8 cellular contexts compared by ENCODE assay signal in the genomic region with DNA sequence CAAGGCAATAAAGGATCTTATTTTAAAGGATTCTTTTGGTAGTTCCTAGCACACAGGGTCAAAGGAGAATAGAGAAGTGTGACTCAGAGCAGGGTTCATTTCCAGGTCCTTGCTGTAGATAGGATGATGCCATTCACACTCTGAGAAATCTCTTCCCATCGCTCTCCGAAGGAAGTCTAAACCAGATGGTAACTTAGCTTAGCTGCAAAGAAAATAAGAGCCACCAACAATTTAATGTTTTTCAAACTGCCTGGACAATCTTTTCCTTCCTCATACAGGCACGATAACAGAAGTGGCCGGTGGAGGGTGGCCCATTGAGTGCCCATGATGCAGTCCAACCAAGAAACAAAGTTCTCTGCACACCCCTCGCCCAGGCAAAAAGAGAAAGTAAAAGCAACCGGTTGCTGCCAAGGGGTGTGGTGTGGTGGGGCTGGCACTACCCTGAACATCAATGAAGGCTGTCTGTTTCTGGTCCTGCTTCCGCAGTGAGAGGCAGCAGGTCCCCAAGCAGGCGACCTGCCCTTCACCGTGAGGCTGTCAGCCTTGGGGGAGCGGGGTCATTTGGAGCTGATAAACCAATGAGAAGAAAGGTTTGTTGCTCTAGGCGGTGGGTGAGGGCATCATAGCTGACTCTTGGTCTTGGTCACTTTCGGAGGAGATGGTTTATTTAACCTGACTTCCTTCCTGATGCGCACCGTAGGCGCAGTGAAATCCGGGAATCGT. TPM values are rescaled to one million over a fixed set of nuclear protein-coding genes. Genes with fewer than 3 reads are reported as not detected.
DNase-seq lines count a peak whose midpoint lies in the region; ATAC-seq and TF ChIP-seq lines count a peak whose summit lies in the region.

No MANE protein-coding gene starts in this region.

- CTCF ChIA-PET in AG04449 (lab: Yijun Ruan, JAX): interaction anchor here (0.5 kb wide), 1 partner anchor 31 kb away, joined by 3 read pairs; no protein-coding TSS in a partner anchor

- H3K9me3 ChIP-seq in endodermal cell (ENCODE audit: control insufficient read depth, low read length): no peaks in the 10 kb centered on the region
- no peaks in the 10 kb centered on the region for H3K9me3 ChIP-seq in neural progenitor cell (ENCODE audit: low read depth)
- no peaks in the 10 kb centered on the region for H3K9me3 ChIP-seq in thyroid gland

- peak; percentile 25 for ATAC-seq in GM19025 (IDR thresholded peaks at IDR 0.05; ENCODE audit: low read depth, unreplicated experiment)
- peak; percentile 32 for ATAC-seq in HG03457 (IDR thresholded peaks at IDR 0.05; ENCODE audit: unreplicated experiment)

- no peaks in the 10 kb centered on the region for H3K4me1 ChIP-seq in endodermal cell (ENCODE audit: control insufficient read depth, insufficient read depth, low read length)
- no peaks in the 10 kb centered on the region for H3K4me1 ChIP-seq in neural progenitor cell
- H3K4me1 ChIP-seq in thyroid gland: peaks cover 5 to 19% of the 10 kb centered on the region in 2 donors

- H3K4me3 ChIP-seq in AG04449 (ENCODE audit: low read depth, low read length) (peak overlapping the region; percentile 21), endodermal cell (ENCODE audit: low read length) (no peak overlapping the region), neural progenitor cell (peak overlapping the region; percentile 40), thyroid gland (replicated peaks in 1 of 3) (peak overlapping the region in 2 of 3 donors; percentile 27 to 50)

- no peaks in the 10 kb centered on the region for H4K20me1 ChIP-seq in neural progenitor cell (ENCODE audit: low read depth)

- H3K79me2 ChIP-seq in neural progenitor cell (ENCODE audit: low read depth): no peaks in the 10 kb centered on the region

- peak overlapping the region; percentile 98 for H3K4me3 Mint-ChIP-seq in activated CD4-positive, alpha-beta T cell treated with anti-CD3 and anti-CD28 coated beads, Interleukin-2, amount 10 ng/mL, durations not matched to agents 24 days and 14 days
- peak overlapping the region; percentile 57 for H3K4me3 Mint-ChIP-seq in endodermal cell
- peak overlapping the region; percentile 62 for H3K4me3 Mint-ChIP-seq in neural progenitor cell

- H3F3A ChIP-seq in neural progenitor cell (ENCODE audit: low read depth): no peaks in the 10 kb centered on the region

- H3K9ac ChIP-seq in endodermal cell (ENCODE audit: extremely low read depth, low read length, poor library complexity, severe bottlenecking): no peak overlapping the region
- no peak overlapping the region for H3K9ac ChIP-seq in neural progenitor cell

- POLR2A ChIA-PET in AG04449 (lab: Yijun Ruan, JAX): no interaction called here

- H3K27ac ChIP-seq in endodermal cell (ENCODE audit: low read depth, low read length): no peak overlapping the region
- H3K27ac ChIP-seq in neural progenitor cell: no peak overlapping the region
- H3K27ac ChIP-seq in thyroid gland: peak overlapping the region; percentile 11 to 57 (median 29)

- TF ChIP-seq POLR2A in thyroid gland (IDR thresholded peaks at IDR 0.05): no peak

- H3K36me3 ChIP-seq in endodermal cell (ENCODE audit: control insufficient read depth, insufficient read depth, low read length): no peaks in the 10 kb centered on the region
- no peaks in the 10 kb centered on the region for H3K36me3 ChIP-seq in neural progenitor cell
- H3K36me3 ChIP-seq in thyroid gland: no peaks in the 10 kb centered on the region

- intact Hi-C loops in activated CD4-positive, alpha-beta T cell treated with anti-CD3 and anti-CD28 coated beads, Interleukin-2, amount 10 ng/mL, durations not matched to agents 24 days and 14 days (cut with micrococcal nuclease): loop anchor here (1.0 to 10.0 kb wide), 5 partner anchors 8 to 1341 kb away; a partner anchor contains a TSS
- intact Hi-C loops in thyroid gland (cut with DNase I): no loop called here

- TF ChIP-seq CTCF in AG04449 (IDR thresholded peaks at IDR 0.05; ENCODE audit: insufficient read depth, low read length, missing control alignments) (no peak), endodermal cell (conservative IDR thresholded peaks at IDR 0.05) (no peak), neural progenitor cell (IDR thresholded peaks at IDR 0.05) (no peak), thyroid gland (IDR thresholded peaks at IDR 0.05) (no peak)

- 94 to 97% methylated on average over 11 to 17 of the region's 17 CpGs for WGBS in endodermal cell (ENCODE audit: insufficient coverage in 1 of 2, insufficient read length in 1 of 2), 2 experiments
- 15 to 28% methylated on average over 17 of the region's 17 CpGs for WGBS in thyroid gland, 2 donors

- peaks cover 30% of the 10 kb centered on the region for H3K4me1 Mint-ChIP-seq in activated CD4-positive, alpha-beta T cell treated with anti-CD3 and anti-CD28 coated beads, Interleukin-2, amount 10 ng/mL, durations not matched to agents 24 days and 14 days
- H3K4me1 Mint-ChIP-seq in endodermal cell: no peaks in the 10 kb centered on the region
- peaks cover 10% of the 10 kb centered on the region for H3K4me1 Mint-ChIP-seq in neural progenitor cell

- H3K4me2 ChIP-seq in neural progenitor cell: peak overlapping the region; percentile 76

- H3K27ac Mint-ChIP-seq in activated CD4-positive, alpha-beta T cell treated with anti-CD3 and anti-CD28 coated beads, Interleukin-2, amount 10 ng/mL, durations not matched to agents 24 days and 14 days: peak overlapping the region; percentile 94
- H3K27ac Mint-ChIP-seq in endodermal cell (no peak overlapping the region), neural progenitor cell (no peak overlapping the region)

- DNase-seq in AG04449 (ENCODE audit: low read depth, low spot score): no peak
- peak; percentile 86 for DNase-seq in activated CD4-positive, alpha-beta T cell treated with anti-CD3 and anti-CD28 coated beads, Interleukin-2, amount 10 ng/mL, durations not matched to agents 24 days and 14 days
- DNase-seq in endodermal cell: no peak
- no peak for DNase-seq in neural progenitor cell (ENCODE audit: low spot score)
- peak; percentile 63 to 65 for DNase-seq in thyroid gland
- DNase-seq in COLO668 (lab: John Stamatoyannopoulos, UW; ENCODE audit: unreplicated experiment): no peak

- peaks cover 13% of the 10 kb centered on the region for H3K36me3 Mint-ChIP-seq in activated CD4-positive, alpha-beta T cell treated with anti-CD3 and anti-CD28 coated beads, Interleukin-2, amount 10 ng/mL, durations not matched to agents 24 days and 14 days (ENCODE audit: low read depth)
- no peaks in the 10 kb centered on the region for H3K36me3 Mint-ChIP-seq in endodermal cell (ENCODE audit: low read depth)
- peaks cover 6% of the 10 kb centered on the region for H3K36me3 Mint-ChIP-seq in neural progenitor cell

- no peaks in the 10 kb centered on the region for H3K27me3 Mint-ChIP-seq in activated CD4-positive, alpha-beta T cell treated with anti-CD3 and anti-CD28 coated beads, Interleukin-2, amount 10 ng/mL, durations not matched to agents 24 days and 14 days
- H3K27me3 Mint-ChIP-seq in endodermal cell (ENCODE audit: insufficient read depth) (peaks cover 58% of the 10 kb centered on the region), neural progenitor cell (ENCODE audit: insufficient read depth, low read depth) (peaks cover 25% of the 10 kb centered on the region)

- H3K27me3 ChIP-seq in endodermal cell (ENCODE audit: control insufficient read depth, insufficient read depth, low read length, poor library complexity, severe bottlenecking) (peaks cover 36% of the 10 kb centered on the region), neural progenitor cell (peaks cover 97% of the 10 kb centered on the region), thyroid gland (no peaks in the 10 kb centered on the region)

- H2AFZ ChIP-seq in neural progenitor cell (replicated peaks): peak overlapping the region; percentile 100

- no peaks in the 10 kb centered on the region for H3K9me3 Mint-ChIP-seq in activated CD4-positive, alpha-beta T cell treated with anti-CD3 and anti-CD28 coated beads, Interleukin-2, amount 10 ng/mL, durations not matched to agents 24 days and 14 days
- H3K9me3 Mint-ChIP-seq in endodermal cell (no peaks in the 10 kb centered on the region), neural progenitor cell (peaks cover 4% of the 10 kb centered on the region)

RNA-seq across cellular contexts. Expression of a gene that starts 1.0 kb away (rescaled TPM):
- 52.8 and 56.4 TPM in 2 replicates for total RNA-seq in activated CD4-positive, alpha-beta T cell treated with anti-CD3 and anti-CD28 coated beads, Interleukin-2, amount 10 ng/mL, durations not matched to agents 24 days and 14 days
- 1 to 10 TPM; 1.5 to 1.9 TPM for total RNA-seq in endodermal cell
- polyA plus RNA-seq in endodermal cell (2013, experiment 1 of 2): 0.18 TPM
- polyA plus RNA-seq in endodermal cell (2013, experiment 2 of 2): not detected
- total RNA-seq in neural progenitor cell (ENCODE audit: low replicate concordance): 0.25 and 0.39 TPM in 2 replicates
- 10 to 100 TPM; 12.1 to 55.5 (median 35.1) TPM for total RNA-seq in thyroid gland

Comparison
In these comparisons a context has a peak if more than half of its experiments do, and no peak if none do; other contexts are left out.
1. DNase-seq: peak in activated CD4-positive, alpha-beta T cell treated with anti-CD3 and anti-CD28 coated beads, Interleukin-2, amount 10 ng/mL, durations not matched to agents 24 days and 14 days (single experiment) and thyroid gland (2 of 2); none in AG04449 (single experiment), endodermal cell (single experiment), neural progenitor cell (single experiment) and COLO668 (single experiment).
2. H3K27ac ChIP-seq: peak in thyroid gland (3 of 3); none in endodermal cell (single experiment) and neural progenitor cell (single experiment).
3. Peak in every context shown above with its lines, with median percentiles within 50 percentile points of each other: H3K4me3 Mint-ChIP-seq.